26 cellular contexts compared by ENCODE assay signal in the genomic region with DNA sequence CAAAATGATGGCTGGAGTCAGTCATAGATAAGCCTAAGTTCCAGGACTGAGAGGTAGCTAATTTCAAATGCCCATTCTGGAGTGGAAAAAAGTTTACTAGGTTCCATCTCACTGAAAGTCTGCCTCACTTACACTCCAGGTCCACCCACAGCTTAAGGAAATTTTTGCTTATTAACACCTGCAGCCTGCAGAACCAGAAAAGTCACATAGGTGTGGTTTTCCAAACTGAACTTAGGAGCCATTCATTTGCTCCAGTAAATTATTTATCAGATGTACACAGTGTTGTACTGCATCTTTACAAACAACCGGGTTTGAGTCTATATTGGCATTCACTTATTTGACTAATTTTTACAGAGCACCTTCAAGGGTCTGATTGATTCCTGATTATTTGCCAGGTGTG.
"Had no signal": no experiment of that assay in that cellular context is flagged by ENCODE, and none has a peak within 500 bp of the region (broad histone marks: within the 10 kb centered on the region; RNA-seq: fewer than 3 reads in every experiment).

No MANE protein-coding gene starts in this region.

- H3K27me3 Mint-ChIP-seq: activated CD4-positive, alpha-beta memory T cell treated with anti-CD3 and anti-CD28 coated beads for 36 hours; stimulated activated naive B cell treated with anti-CD40 and anti-IgM and Interleukin-4, amounts not matched to agents 10 μg/mL and 1 μg/mL and 100 μg/mL, for 72 hours; type B pancreatic cell had no signal

- H3K9me3 ChIP-seq: esophagus muscularis mucosa, gastrocnemius medialis, neutrophil, ovary, testis had no signal

- H3K36me3 ChIP-seq: esophagus muscularis mucosa, gastrocnemius medialis, neutrophil, ovary had no signal

- H3K4me1 ChIP-seq: esophagus muscularis mucosa, testis had no signal

- H3K9me3 Mint-ChIP-seq: activated CD4-positive, alpha-beta memory T cell treated with anti-CD3 and anti-CD28 coated beads for 36 hours; activated naive CD4-positive, alpha-beta T cell treated with anti-CD3 and anti-CD28 coated beads for 36 hours; activated naive CD8-positive, alpha-beta T cell treated with anti-CD3 and anti-CD28 coated beads, Interleukin-2, amount 10 ng/mL, durations not matched to agents 7 days and 5 days; nephron; stimulated activated naive B cell treated with anti-CD40 and anti-IgM and Interleukin-4, amounts not matched to agents 10 μg/mL and 1 μg/mL and 100 μg/mL, for 72 hours; T-helper 1 cell treated with Interleukin-12 subunit alpha and Interleukin-12 subunit beta and Interleukin-4 antibody, amounts not matched to agents 30 μg/mL and 1 μg/mL, for 36 hours had no signal

- H3K4me3 Mint-ChIP-seq: activated CD4-positive, alpha-beta memory T cell treated with anti-CD3 and anti-CD28 coated beads for 36 hours; activated naive CD4-positive, alpha-beta T cell treated with anti-CD3 and anti-CD28 coated beads for 36 hours; activated naive CD8-positive, alpha-beta T cell treated with anti-CD3 and anti-CD28 coated beads, Interleukin-2, amount 10 ng/mL, durations not matched to agents 7 days and 5 days; nephron; stimulated activated naive B cell treated with anti-CD40 and anti-IgM and Interleukin-4, amounts not matched to agents 10 μg/mL and 1 μg/mL and 100 μg/mL, for 72 hours; T-helper 1 cell treated with Interleukin-12 subunit alpha and Interleukin-12 subunit beta and Interleukin-4 antibody, amounts not matched to agents 30 μg/mL and 1 μg/mL, for 36 hours; type B pancreatic cell had no signal

- H3K27ac ChIP-seq: esophagus muscularis mucosa, gastrocnemius medialis, neutrophil, ovary, testis had no signal

- DNase-seq: activated CD4-positive, alpha-beta memory T cell treated with anti-CD3 and anti-CD28 coated beads for 36 hours; activated CD4-positive, alpha-beta T cell treated with anti-CD3 and anti-CD28 coated beads for 4 hours; activated CD4-positive, CD25-positive, alpha-beta regulatory T cell; activated effector memory CD4-positive, alpha-beta T cell treated with Interleukin-2 at 50 U/mL for 16 hours; activated naive CD4-positive, alpha-beta T cell treated with anti-CD3 and anti-CD28 coated beads for 36 hours; activated naive CD8-positive, alpha-beta T cell treated with anti-CD3 and anti-CD28 coated beads, Interleukin-2, amount 10 ng/mL, durations not matched to agents 7 days and 5 days; activated T-cell treated with anti-CD3 and anti-CD28 coated beads, Interleukin-2, amount 50 U/mL, for 48 hours; amygdala; dermis blood vessel endothelial cell; effector CD8-positive, alpha-beta T cell; gastrocnemius medialis; hippocampal formation; kidney glomerular epithelial cell; left ventricle myocardium superior; midbrain; ovary; stimulated activated CD4-positive, alpha-beta T cell treated with anti-CD3 and anti-CD28 coated beads, Interleukin-2, amount 100 ng/mL, for 48 hours; stimulated activated CD8-positive, alpha-beta memory T cell treated with anti-CD3 and anti-CD28 coated beads, Interleukin-4, amount 100 ng/mL, for 48 hours; stimulated activated naive B cell treated with anti-CD40 and anti-IgM and Interleukin-4, amounts not matched to agents 10 μg/mL and 1 μg/mL and 100 μg/mL, for 72 hours; T1000; testis had no signal

- H3K27ac Mint-ChIP-seq: activated CD4-positive, alpha-beta memory T cell treated with anti-CD3 and anti-CD28 coated beads for 36 hours; activated naive CD4-positive, alpha-beta T cell treated with anti-CD3 and anti-CD28 coated beads for 36 hours; activated naive CD8-positive, alpha-beta T cell treated with anti-CD3 and anti-CD28 coated beads, Interleukin-2, amount 10 ng/mL, durations not matched to agents 7 days and 5 days; nephron; stimulated activated naive B cell treated with anti-CD40 and anti-IgM and Interleukin-4, amounts not matched to agents 10 μg/mL and 1 μg/mL and 100 μg/mL, for 72 hours; T-helper 1 cell treated with Interleukin-12 subunit alpha and Interleukin-12 subunit beta and Interleukin-4 antibody, amounts not matched to agents 30 μg/mL and 1 μg/mL, for 36 hours; type B pancreatic cell had no signal

- H3K4me3 ChIP-seq: esophagus muscularis mucosa, gastrocnemius medialis, ovary, testis had no signal

- H3K36me3 Mint-ChIP-seq: activated CD4-positive, alpha-beta memory T cell treated with anti-CD3 and anti-CD28 coated beads for 36 hours; stimulated activated naive B cell treated with anti-CD40 and anti-IgM and Interleukin-4, amounts not matched to agents 10 μg/mL and 1 μg/mL and 100 μg/mL, for 72 hours; type B pancreatic cell had no signal

- H3K27me3 ChIP-seq: esophagus muscularis mucosa, gastrocnemius medialis, neutrophil, ovary, testis had no signal
